8 cellular contexts compared by ENCODE assay signal in genomic region chr22:41094036-41094435, GRCh38. TPM values are rescaled to one million over a fixed set of nuclear protein-coding genes. Genes with fewer than 3 reads are reported as not detected.
DNase-seq lines count a peak whose midpoint lies in the region; ATAC-seq, FAIRE-seq and TF ChIP-seq lines count a peak whose summit lies in the region.

No MANE protein-coding gene starts in this region.

- WGBS in heart right ventricle, 2 donors = 2% methylated on average over 4 of the region's 4 CpGs

- no peaks in the 10 kb centered on the region for H3K27me3 ChIP-seq in heart right ventricle
- H3K27me3 ChIP-seq in breast epithelium = no peaks in the 10 kb centered on the region

- no peak for FAIRE-seq in urothelium cell line (lab: Jason Lieb, UNC)

- H3K4me3 ChIP-seq in heart right ventricle = peak overlapping the region in 9 of 10 donors; percentile 84 to 100 (median 98)
- peak overlapping the region; percentile 82 to 99 (median 94) for H3K4me3 ChIP-seq in breast epithelium

- no peak for ATAC-seq in heart right ventricle
- ATAC-seq in left ventricle myocardium superior = no peak
- ATAC-seq in HG03196 (IDR thresholded peaks at IDR 0.05; ENCODE audit: unreplicated experiment) = no peak

- no peak for TF ChIP-seq POLR2A in breast epithelium (IDR thresholded peaks at IDR 0.05)

- peak overlapping the region in 2 of 10 donors; percentile 100 for H3K27ac ChIP-seq in heart right ventricle
- no peak overlapping the region for H3K27ac ChIP-seq in breast epithelium

- peaks cover 0 to 65% (median 47%) of the 10 kb centered on the region in 9 donors for H3K4me1 ChIP-seq in heart right ventricle
- H3K4me1 ChIP-seq in breast epithelium = peaks cover 4 to 14% of the 10 kb centered on the region in 2 donors

- no peak for DNase-seq in heart right ventricle
- DNase-seq in left ventricle myocardium superior = no peak
- DNase-seq in NCI-H82 treated with DMSO at 0.1 percent for 48 hours (lab: John Stamatoyannopoulos, UW; ENCODE audit: unreplicated experiment) = peak; percentile 52
- no peak for DNase-seq in breast epithelium (ENCODE audit: low spot score in 2 of 2)
- peak; percentile 62 for DNase-seq in medulla oblongata (ENCODE audit: extremely low spot score)
- DNase-seq in urothelium cell line (ENCODE audit: low spot score) = peak; percentile 23
- no peak for DNase-seq in ureter (ENCODE audit: low spot score)

- TF ChIP-seq CTCF in heart right ventricle (IDR thresholded peaks at IDR 0.05) (no peak), breast epithelium (IDR thresholded peaks at IDR 0.05) (no peak)

- intact Hi-C loops in heart right ventricle (cut with DNase I) (loop anchor here in 6 of 10 donors (5.0 to 10.0 kb wide), 5 partner anchors 72 to 191 kb away; partner anchors contain the start of genes RANGAP1 (in 2 of the 6) and RBX1 (in 2 of the 6)), left ventricle myocardium superior (cut with micrococcal nuclease) (no loop called here), breast epithelium (cut with DNase I; ENCODE audit: low total_unique reads) (loop anchor here (10.0 kb wide), 1 partner anchor 139 kb away; the partner anchor contains the start of gene RBX1)

- H3K9me3 ChIP-seq in heart right ventricle (no peaks in the 10 kb centered on the region), breast epithelium (no peaks in the 10 kb centered on the region)

- H3K36me3 ChIP-seq in heart right ventricle = peaks cover 0 to 8% (median 0%) of the 10 kb centered on the region in 9 donors
- H3K36me3 ChIP-seq in breast epithelium = no peaks in the 10 kb centered on the region

RNA-seq across cellular contexts. Expression of gene EP300, which starts 1.6 kb away (rescaled TPM):
- 10 to 100 TPM; 23.4 to 41.7 (median 36.4) TPM for total RNA-seq in heart right ventricle
- 10 to 100 TPM in 1 of 2 donors, 1 to 10 TPM in 1; 5.8 to 13.9 TPM for polyA plus RNA-seq in heart right ventricle
- 30.5 TPM for total RNA-seq in left ventricle myocardium superior
- 100 to 1,000 TPM in 1 of 3 donors, 10 to 100 TPM in 2; 50.5 to 118 (median 56.2) TPM for total RNA-seq in breast epithelium
- 119 TPM for total RNA-seq in ureter

Comparison
In these comparisons a context has a peak if more than half of its experiments do, and no peak if none do; other contexts are left out.
1. DNase-seq: peak in NCI-H82 treated with DMSO at 0.1 percent for 48 hours (single experiment), medulla oblongata (single experiment) and urothelium cell line (single experiment); none in heart right ventricle (0 of 2), left ventricle myocardium superior (single experiment), breast epithelium (0 of 2) and ureter (single experiment).